Comparison of ENCODE assay signal across 21 cellular contexts in genomic region chr3:99834584-99834957, GRCh38.
"Had no signal": no experiment of that assay in that cellular context is flagged by ENCODE, and none has a peak within 500 bp of the region (broad histone marks: within the 10 kb centered on the region; RNA-seq: fewer than 3 reads in every experiment).

No MANE protein-coding gene starts in this region.

- DNase-seq: KBM-7, MG63, NCI-H1092, NCI-H1105 treated with DMSO at 0.1 percent for 48 hours, NCI-H1417 treated with DMSO at 0.1 percent for 48 hours, NCI-H146, NCI-H1694 treated with DMSO at 0.1 percent for 48 hours, NCI-H1930, NCI-H2081, NCI-H2107, NCI-H2171, NCI-H226, NCI-H446, NCI-H510A, NCI-H524 treated with DMSO at 0.1 percent for 48 hours, NCI-H774, Right ventricle myocardium superior, RPMI8226, SIG-M5 had no signal

- H3K27me3 ChIP-seq: MG63, SJSA1 had no signal

- H3K36me3 ChIP-seq: SJSA1 had no signal

- H3K4me3 ChIP-seq: MG63, SJSA1, SK-N-MC had no signal

- H3K27ac ChIP-seq: SJSA1, SK-N-MC had no signal

- H3K9me3 ChIP-seq: MG63, SJSA1 had no signal
